ENCODE assay signal across 8 cellular contexts in the genomic region with DNA sequence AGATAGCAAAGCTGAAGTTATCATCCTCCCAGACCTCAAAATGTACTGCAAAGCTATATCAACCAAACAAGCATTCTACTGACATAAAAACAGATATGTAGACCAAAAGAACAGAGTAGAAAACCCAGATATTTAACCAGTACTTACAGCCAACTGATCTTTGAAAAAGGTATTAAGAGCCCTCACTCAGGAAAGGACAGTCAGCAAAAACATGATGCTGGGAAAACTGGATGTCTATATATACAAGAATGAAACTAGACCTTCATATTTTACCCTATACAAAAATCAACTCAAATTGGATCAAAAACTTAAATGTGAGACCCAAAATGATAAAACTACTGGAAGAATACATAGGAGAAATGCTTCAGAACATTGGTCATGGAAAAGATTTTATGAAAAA.
"Had no signal": no experiment of that assay in that cellular context is flagged by ENCODE, and none has a peak within 500 bp of the region (broad histone marks: within the 10 kb centered on the region; RNA-seq: fewer than 3 reads in every experiment).

No MANE protein-coding gene starts in this region.

- DNase-seq: GM23248, H9, HCEC 1CT, KBM-7 had no signal

- FAIRE-seq: H1, H54, HTR-8/SVneo had no signal

- H2AFZ ChIP-seq: GM23248 had no signal

- H3K4me3 ChIP-seq: GM23248 had no signal

- H3K27ac ChIP-seq: GM23248, KMS-11 had no signal

- H3K9ac ChIP-seq: GM23248, KMS-11 had no signal

- H3K4me2 ChIP-seq: KMS-11 had no signal
